1 cellular context compared by ENCODE assay signal in the genomic region with DNA sequence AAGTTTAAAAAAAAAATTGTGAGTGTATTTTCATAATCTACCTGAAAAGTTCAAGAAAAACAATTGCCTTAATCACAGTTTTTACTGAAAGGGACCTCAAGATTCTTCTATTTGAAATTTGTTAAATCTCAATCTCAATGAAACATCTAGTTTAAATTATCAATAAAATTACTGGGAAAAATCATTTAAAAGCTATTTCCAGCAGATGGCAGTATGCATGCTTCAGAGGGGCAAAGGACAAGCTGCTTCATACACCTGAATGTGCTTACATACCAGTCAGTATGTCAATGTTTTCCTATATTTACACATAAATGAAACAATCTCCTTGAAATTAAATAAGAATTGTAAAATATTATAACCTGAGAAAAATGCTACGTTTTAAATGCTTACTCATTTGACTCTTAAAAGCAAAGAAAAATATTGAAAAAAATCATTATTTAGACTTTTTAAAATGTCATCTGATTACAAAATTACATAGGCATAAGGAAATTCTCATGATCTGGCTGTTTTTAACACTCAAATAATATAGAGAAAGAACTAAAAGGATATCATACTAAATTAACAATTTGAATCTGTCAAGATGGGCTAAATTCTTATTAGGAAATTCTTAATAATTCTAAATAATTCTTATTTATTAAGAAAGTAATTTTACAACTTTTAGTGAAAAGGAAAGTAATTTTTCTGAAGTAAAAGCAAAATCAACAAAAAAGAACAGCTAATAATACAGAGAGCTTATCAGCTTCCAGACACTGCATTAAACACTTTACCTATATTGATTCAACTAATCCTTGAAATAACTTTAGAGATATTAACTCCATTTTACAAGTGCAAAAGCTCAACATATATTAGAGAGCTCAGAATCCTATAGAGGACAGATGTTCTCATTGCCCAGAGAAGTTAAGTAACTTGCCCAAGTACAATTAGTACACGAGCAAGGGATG.
TF ChIP-seq lines count a peak whose summit lies in the region.

No MANE protein-coding gene starts in this region.

TF ChIP-seq in GM23338, 12 proteins besides CTCF, POLR2A, EP300 and RAD21 (continued from another document):
- TF ChIP-seq ZNF462 (CRISPR knock-in tag; IDR thresholded peaks at IDR 0.05) (no peak), ZNF114 (CRISPR knock-in tag; IDR thresholded peaks at IDR 0.05) (no peak)
